In the genomic region with DNA sequence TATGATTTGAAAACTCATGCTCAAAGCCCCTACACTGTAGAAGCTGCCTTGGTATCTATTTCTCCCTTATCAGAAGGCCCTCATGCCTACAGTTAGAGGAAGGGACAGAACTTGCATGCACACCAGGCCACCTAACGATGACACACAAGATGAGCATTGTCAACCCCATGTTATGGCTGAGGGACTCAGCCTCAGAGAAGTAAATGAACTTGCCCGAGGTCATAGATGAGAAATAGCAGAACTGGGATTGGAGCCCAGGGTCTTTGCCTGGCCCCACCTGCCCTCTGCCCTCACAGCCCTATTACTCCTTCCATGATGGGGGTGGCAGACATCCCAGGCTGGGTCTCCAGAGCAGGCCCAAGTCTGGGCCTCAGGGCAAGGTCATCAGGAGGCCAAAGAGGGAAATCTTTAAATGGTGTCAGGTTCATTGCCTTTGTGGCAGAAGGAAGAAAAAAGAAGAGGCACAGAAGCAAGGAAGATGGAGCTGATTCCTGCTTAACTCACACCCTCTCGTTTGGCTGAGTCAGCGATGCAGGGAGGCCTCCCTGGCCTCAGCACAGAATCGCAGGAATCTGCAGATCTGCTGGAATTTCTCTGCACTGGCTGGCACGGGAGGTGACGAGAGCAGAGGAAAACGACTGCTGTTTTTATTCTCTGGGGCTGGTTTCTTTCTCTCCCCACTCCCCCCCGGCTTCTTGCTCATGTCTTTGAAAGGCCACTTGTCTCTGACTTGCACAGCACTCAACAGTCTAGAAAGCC, we compare ENCODE assay signal across 1 cellular context.
TF ChIP-seq lines count a peak whose summit lies in the region.

No MANE protein-coding gene starts in this region.

TF ChIP-seq in K562, 482 proteins besides CTCF, POLR2A, EP300 and RAD21 (continued from another document):
- peak; percentile 97 for TF ChIP-seq C11orf30 (IDR thresholded peaks at IDR 0.05; ENCODE audit: low read depth)
- no peak for TF ChIP-seq CREB1 (IDR thresholded peaks at IDR 0.05)
- TF ChIP-seq CREB1 (CRISPR knock-in tag; IDR thresholded peaks at IDR 0.05) = no peak
- no peak for TF ChIP-seq ELF4 (CRISPR knock-in tag; IDR thresholded peaks at IDR 0.05)
- no peak for TF ChIP-seq ZFX (CRISPR knock-in tag; IDR thresholded peaks at IDR 0.05)
- TF ChIP-seq TBP (optimal IDR thresholded peaks at IDR 0.05; ENCODE audit: low read depth, low read length) = peak; percentile 18
- no peak for TF ChIP-seq HDAC6 (IDR thresholded peaks at IDR 0.05; ENCODE audit: low read depth, low read length)
- TF ChIP-seq, protein P1, sequence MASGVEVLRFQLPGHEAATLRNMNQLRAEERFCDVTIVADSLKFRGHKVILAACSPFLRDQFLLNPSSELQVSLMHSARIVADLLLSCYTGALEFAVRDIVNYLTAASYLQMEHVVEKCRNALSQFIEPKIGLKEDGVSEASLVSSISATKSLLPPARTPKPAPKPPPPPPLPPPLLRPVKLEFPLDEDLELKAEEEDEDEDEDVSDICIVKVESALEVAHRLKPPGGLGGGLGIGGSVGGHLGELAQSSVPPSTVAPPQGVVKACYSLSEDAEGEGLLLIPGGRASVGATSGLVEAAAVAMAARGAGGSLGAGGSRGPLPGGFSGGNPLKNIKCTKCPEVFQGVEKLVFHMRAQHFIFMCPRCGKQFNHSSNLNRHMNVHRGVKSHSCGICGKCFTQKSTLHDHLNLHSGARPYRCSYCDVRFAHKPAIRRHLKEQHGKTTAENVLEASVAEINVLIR (CRISPR knock-in tag; IDR thresholded peaks at IDR 0.05) = no peak
- TF ChIP-seq, protein P2, sequence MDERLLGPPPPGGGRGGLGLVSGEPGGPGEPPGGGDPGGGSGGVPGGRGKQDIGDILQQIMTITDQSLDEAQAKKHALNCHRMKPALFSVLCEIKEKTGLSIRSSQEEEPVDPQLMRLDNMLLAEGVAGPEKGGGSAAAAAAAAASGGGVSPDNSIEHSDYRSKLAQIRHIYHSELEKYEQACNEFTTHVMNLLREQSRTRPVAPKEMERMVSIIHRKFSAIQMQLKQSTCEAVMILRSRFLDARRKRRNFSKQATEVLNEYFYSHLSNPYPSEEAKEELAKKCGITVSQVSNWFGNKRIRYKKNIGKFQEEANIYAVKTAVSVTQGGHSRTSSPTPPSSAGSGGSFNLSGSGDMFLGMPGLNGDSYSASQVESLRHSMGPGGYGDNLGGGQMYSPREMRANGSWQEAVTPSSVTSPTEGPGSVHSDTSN (CRISPR knock-in tag; IDR thresholded peaks at IDR 0.05; ENCODE audit: low read depth) = no peak
- TF ChIP-seq, protein P2 (tag; conservative IDR thresholded peaks at IDR 0.05; ENCODE audit: low read depth) = peak; percentile 28; the same call in 1 of the 2 replicates
